Comparison of ENCODE assay signal across 12 cellular contexts in the genomic region with DNA sequence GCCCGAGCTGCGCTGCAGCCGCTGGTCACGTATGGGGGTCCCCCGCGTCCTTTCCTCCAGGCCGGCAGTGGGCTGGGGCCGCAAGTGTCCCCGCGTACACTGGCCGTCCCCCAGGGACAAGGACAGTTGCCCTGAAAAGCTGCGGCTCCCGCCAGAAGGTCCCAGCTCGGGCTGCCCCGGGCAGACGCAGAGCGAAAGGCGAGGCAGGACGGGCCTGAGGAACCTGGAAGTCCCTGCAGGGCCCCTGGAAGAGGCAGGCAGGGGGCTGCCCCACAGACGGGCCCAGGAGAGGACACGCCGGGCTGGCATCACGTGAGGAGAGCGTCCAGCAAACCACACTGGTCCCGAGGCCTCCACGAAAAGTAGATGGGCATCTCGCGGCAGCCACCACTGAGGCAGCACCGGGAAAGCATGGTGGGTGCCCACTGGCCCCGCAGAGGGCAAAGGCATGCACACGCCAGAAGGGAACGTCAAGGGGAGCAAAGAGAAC. TPM values are rescaled to one million over a fixed set of nuclear protein-coding genes. Genes with fewer than 3 reads are reported as not detected.
A peak's percentile ranks its signal among the peaks of the same experiment; 100 is the strongest.
DNase-seq lines count a peak whose midpoint lies in the region; ATAC-seq and TF ChIP-seq lines count a peak whose summit lies in the region.
"Had no signal": no experiment of that assay in that cellular context is flagged by ENCODE, and none has a peak within 500 bp of the region (broad histone marks: within the 10 kb centered on the region; RNA-seq: fewer than 3 reads in every experiment).

No MANE protein-coding gene starts in this region.

- no peak overlapping the region for H3K4me2 ChIP-seq in mesenchymal stem cell (ENCODE audit: low read length, poor library complexity, severe bottlenecking)

- no peak overlapping the region for H2AK5ac ChIP-seq in mesenchymal stem cell (ENCODE audit: low read length, severe bottlenecking)

- H3K9me3 ChIP-seq in colonic mucosa: no peaks in the 10 kb centered on the region
- no peaks in the 10 kb centered on the region for H3K9me3 ChIP-seq in mesenchymal stem cell (ENCODE audit: control insufficient read depth, low read length)
- no peaks in the 10 kb centered on the region for H3K9me3 ChIP-seq in tibial artery

- H3K27me3 Mint-ChIP-seq in activated CD8-positive, alpha-beta memory T cell treated with anti-CD3 and anti-CD28 coated beads, Interleukin-2, amount 10 ng/mL, durations not matched to agents 7 days and 5 days: peaks cover 69% of the 10 kb centered on the region

- no peaks in the 10 kb centered on the region for H3K79me1 ChIP-seq in mesenchymal stem cell (replicated peaks; ENCODE audit: low read length, poor library complexity, severe bottlenecking)

- H3K4ac ChIP-seq in mesenchymal stem cell (ENCODE audit: low read depth in 1 of 2, low read length in 2 of 2): peak overlapping the region in 1 of 2 experiments; percentile 64

- intact Hi-C loops in colonic mucosa (cut with DNase I): loop anchor here (5.0 kb wide), 1 partner anchor 132 kb away; no protein-coding TSS in a partner anchor
- intact Hi-C loops in tibial artery (cut with DNase I; ENCODE audit: low total_unique reads): no loop called here

- peak overlapping the region; percentile 45 to 84 for H3K18ac ChIP-seq in mesenchymal stem cell (ENCODE audit: low read depth in 1 of 2, low read length in 2 of 2)

- no peaks in the 10 kb centered on the region for H3K36me3 ChIP-seq in colonic mucosa
- H3K36me3 ChIP-seq in mesenchymal stem cell (ENCODE audit: control insufficient read depth in 1 of 2, insufficient read depth in 2 of 2, low read depth in 1 of 2, low read length in 2 of 2): no peaks in the 10 kb centered on the region
- no peaks in the 10 kb centered on the region for H3K36me3 ChIP-seq in tibial artery

- peak overlapping the region in 1 of 2 donors; percentile 54 for H3K9ac ChIP-seq in colonic mucosa (ENCODE audit: low read depth in 2 of 2, low read length in 2 of 2)
- H3K9ac ChIP-seq in mesenchymal stem cell (ENCODE audit: low read length): no peak overlapping the region

- ATAC-seq in activated CD8-positive, alpha-beta memory T cell treated with anti-CD3 and anti-CD28 coated beads, Interleukin-2, amount 10 ng/mL, durations not matched to agents 7 days and 5 days: no peak
- ATAC-seq in HG02763 (IDR thresholded peaks at IDR 0.05; ENCODE audit: unreplicated experiment) (no peak), GM18870 (IDR thresholded peaks at IDR 0.05; ENCODE audit: unreplicated experiment) (no peak)
- ATAC-seq: GM12878 had no signal

- peak overlapping the region in 1 of 2 experiments; percentile 45 for H2BK12ac ChIP-seq in mesenchymal stem cell (ENCODE audit: low read length in 2 of 2)

- H4K91ac ChIP-seq in mesenchymal stem cell (ENCODE audit: low read length): peak overlapping the region; percentile 78

- H3K36me3 Mint-ChIP-seq in activated CD8-positive, alpha-beta memory T cell treated with anti-CD3 and anti-CD28 coated beads, Interleukin-2, amount 10 ng/mL, durations not matched to agents 7 days and 5 days: no peaks in the 10 kb centered on the region

- 70% methylated on average over 32 of the region's 32 CpGs for WGBS in mesenchymal stem cell

- CTCF ChIA-PET in activated CD8-positive, alpha-beta memory T cell treated with anti-CD3 and anti-CD28 coated beads, Interleukin-2, amount 10 ng/mL, durations not matched to agents 7 days and 5 days (lab: Charles Lee): interaction anchor here (1.0 to 2.4 kb wide), 2 partner anchors 9 to 135 kb away, joined by 4 to 10 read pairs; no protein-coding TSS in a partner anchor

- H2BK5ac ChIP-seq in mesenchymal stem cell (ENCODE audit: low read depth, low read length, poor library complexity, severe bottlenecking): no peak overlapping the region

- peak overlapping the region; percentile 52 for H2BK120ac ChIP-seq in mesenchymal stem cell (ENCODE audit: low read depth, low read length)

- H3K9me3 Mint-ChIP-seq in activated CD8-positive, alpha-beta memory T cell treated with anti-CD3 and anti-CD28 coated beads, Interleukin-2, amount 10 ng/mL, durations not matched to agents 7 days and 5 days (ENCODE audit: low read depth): no peaks in the 10 kb centered on the region
- H3K9me3 Mint-ChIP-seq: T-helper 1 cell treated with Interleukin-12 subunit alpha and Interleukin-12 subunit beta and Interleukin-4 antibody, amounts not matched to agents 30 μg/mL and 1 μg/mL, for 36 hours had no signal

- peak overlapping the region; percentile 45 for H3K4me3 ChIP-seq in colonic mucosa
- H3K4me3 ChIP-seq in mesenchymal stem cell (ENCODE audit: insufficient read depth in 1 of 2, low read depth in 1 of 2, low read length in 2 of 2): peak overlapping the region in 1 of 2 experiments; percentile 71
- peak overlapping the region; percentile 39 to 56 for H3K4me3 ChIP-seq in tibial artery
- H3K4me3 ChIP-seq: GM12878 had no signal

- H4K8ac ChIP-seq in mesenchymal stem cell (ENCODE audit: low read length): peak overlapping the region; percentile 75

- H3K27ac ChIP-seq in colonic mucosa (no peak overlapping the region), mesenchymal stem cell (ENCODE audit: low read length, poor library complexity, severe bottlenecking) (no peak overlapping the region), tibial artery (no peak overlapping the region)
- H3K27ac ChIP-seq: GM23248 had no signal

- DNase-seq in activated CD8-positive, alpha-beta memory T cell treated with anti-CD3 and anti-CD28 coated beads, Interleukin-2, amount 10 ng/mL, durations not matched to agents 7 days and 5 days: peak; percentile 31
- DNase-seq in activated CD8-positive, alpha-beta memory T cell treated with anti-CD3 and anti-CD28 coated beads, Interleukin-2, amount 50 U/mL, for 4 hours: no peak
- DNase-seq in colonic mucosa: peak; percentile 17
- DNase-seq in mesenchymal stem cell: no peak
- DNase-seq in tibial artery: peak; percentile 16 to 62
- DNase-seq in EL: no peak
- DNase-seq: stimulated activated naive CD4-positive, alpha-beta T cell treated with Interleukin-2 at 50 U/mL for 16 hours had no signal

- peak overlapping the region in 1 of 2 experiments; percentile 58 for H3K14ac ChIP-seq in mesenchymal stem cell (ENCODE audit: low read length in 2 of 2)

- H3K27me3 ChIP-seq in colonic mucosa: peaks cover 54% of the 10 kb centered on the region
- peaks cover 74 to 78% of the 10 kb centered on the region in 2 experiments for H3K27me3 ChIP-seq in mesenchymal stem cell (ENCODE audit: control insufficient read depth in 1 of 2, insufficient read depth in 1 of 2, low read length in 2 of 2)
- peaks cover 0 to 69% of the 10 kb centered on the region in 2 donors for H3K27me3 ChIP-seq in tibial artery

- H3K4me1 ChIP-seq in colonic mucosa: peaks cover 8% of the 10 kb centered on the region
- H3K4me1 ChIP-seq in mesenchymal stem cell (ENCODE audit: control insufficient read depth, insufficient read depth, low read depth, low read length): peaks cover 22% of the 10 kb centered on the region
- H3K4me1 ChIP-seq in tibial artery: peaks cover 0 to 45% (median 28%) of the 10 kb centered on the region in 4 donors

- peaks cover 20% of the 10 kb centered on the region for H3K4me1 Mint-ChIP-seq in activated CD8-positive, alpha-beta memory T cell treated with anti-CD3 and anti-CD28 coated beads, Interleukin-2, amount 10 ng/mL, durations not matched to agents 7 days and 5 days

- H3K23ac ChIP-seq in mesenchymal stem cell (ENCODE audit: low read length in 2 of 2): peak overlapping the region in 1 of 2 experiments; percentile 84

- H3K4me3 Mint-ChIP-seq in activated CD8-positive, alpha-beta memory T cell treated with anti-CD3 and anti-CD28 coated beads, Interleukin-2, amount 10 ng/mL, durations not matched to agents 7 days and 5 days: no peak overlapping the region

- peak overlapping the region; percentile 48 for H2AFZ ChIP-seq in mesenchymal stem cell (ENCODE audit: low read depth, low read length)

- H2BK15ac ChIP-seq in mesenchymal stem cell (ENCODE audit: low read depth, poor library complexity, severe bottlenecking): peak overlapping the region; percentile 30

- TF ChIP-seq CTCF in colonic mucosa (IDR thresholded peaks at IDR 0.05) (no peak), tibial artery (IDR thresholded peaks at IDR 0.05) (no peak)

- no peak overlapping the region for H3K27ac Mint-ChIP-seq in activated CD8-positive, alpha-beta memory T cell treated with anti-CD3 and anti-CD28 coated beads, Interleukin-2, amount 10 ng/mL, durations not matched to agents 7 days and 5 days
- H3K27ac Mint-ChIP-seq: T-helper 1 cell treated with Interleukin-12 subunit alpha and Interleukin-12 subunit beta and Interleukin-4 antibody, amounts not matched to agents 30 μg/mL and 1 μg/mL, for 36 hours had no signal

RNA-seq across cellular contexts. Expression of a gene that starts 3.2 kb away (rescaled TPM):
- 1 to 10 TPM; 4.2 to 6.5 TPM for total RNA-seq in activated CD8-positive, alpha-beta memory T cell treated with anti-CD3 and anti-CD28 coated beads, Interleukin-2, amount 10 ng/mL, durations not matched to agents 7 days and 5 days
- 1 to 10 TPM in 1 of 2 donors, under 1 TPM in 1; 0.94 to 1.9 TPM for total RNA-seq in colonic mucosa
- polyA plus RNA-seq in mesenchymal stem cell (2013, experiment 1 of 2): 6.5 TPM
- polyA plus RNA-seq in mesenchymal stem cell (2013, experiment 2 of 2): 6.2 TPM
- total RNA-seq: GM23248 had no signal
- polyA plus RNA-seq: GM23248 had no signal

Comparison
In these comparisons a context has a peak if more than half of its experiments do, and no peak if none do; other contexts are left out.
1. DNase-seq: peak in activated CD8-positive, alpha-beta memory T cell treated with anti-CD3 and anti-CD28 coated beads, Interleukin-2, amount 10 ng/mL, durations not matched to agents 7 days and 5 days (single experiment), colonic mucosa (single experiment) and tibial artery (2 of 2); none in activated CD8-positive, alpha-beta memory T cell treated with anti-CD3 and anti-CD28 coated beads, Interleukin-2, amount 50 U/mL, for 4 hours (single experiment), mesenchymal stem cell (single experiment) and EL (single experiment).